1 cellular context compared by ENCODE assay signal in genomic region chr9:27538668-27539067, GRCh38.
TF ChIP-seq lines count a peak whose summit lies in the region.

No MANE protein-coding gene starts in this region.

TF ChIP-seq in K562, 482 proteins besides CTCF, POLR2A, EP300 and RAD21:
- TF ChIP-seq ATF7 (IDR thresholded peaks at IDR 0.05), result no peak
- no peak for TF ChIP-seq MBD1 (CRISPR knock-in tag; IDR thresholded peaks at IDR 0.05)
- TF ChIP-seq ETS1 (conservative IDR thresholded peaks at IDR 0.05; ENCODE audit: control insufficient read depth, low read depth, low read length), result no peak
- no peak for TF ChIP-seq HNRNPH1 (optimal IDR thresholded peaks at IDR 0.05; ENCODE audit: low read depth, low read length)
- no peak for TF ChIP-seq MYNN (IDR thresholded peaks at IDR 0.05)
- no peak for TF ChIP-seq MYNN (CRISPR knock-in tag; IDR thresholded peaks at IDR 0.05)
- TF ChIP-seq MGA (IDR thresholded peaks at IDR 0.05), result 0 out of 2 replicates have a peak, but pooled peaks have one; percentile 18
- no peak for TF ChIP-seq ZNF764 (CRISPR knock-in tag; IDR thresholded peaks at IDR 0.05; ENCODE audit: low read depth)
- TF ChIP-seq ZKSCAN1 (IDR thresholded peaks at IDR 0.05; ENCODE audit: low read depth, low read length), result no peak
- 0 out of 2 replicates have a peak, but pooled peaks have one; percentile 18 for TF ChIP-seq L3MBTL2 (IDR thresholded peaks at IDR 0.05)
- no peak for TF ChIP-seq TARDBP (IDR thresholded peaks at IDR 0.05)
- TF ChIP-seq UBTF (IDR thresholded peaks at IDR 0.05; ENCODE audit: borderline replicate concordance in 1 of 2, low read depth in 2 of 2, low read length in 2 of 2), result no peak
- no peak for TF ChIP-seq ZNF584 (CRISPR knock-in tag; IDR thresholded peaks at IDR 0.05; ENCODE audit: low read depth)
- peak; percentile 43; the same call in 1 of the 2 replicates for TF ChIP-seq RAD51 (IDR thresholded peaks at IDR 0.05; ENCODE audit: borderline replicate concordance, low read depth)
- TF ChIP-seq NFIC (IDR thresholded peaks at IDR 0.05), result peak; percentile 50
- TF ChIP-seq HEY1 (CRISPR knock-in tag; IDR thresholded peaks at IDR 0.05; ENCODE audit: borderline replicate concordance), result no peak
- no peak for TF ChIP-seq PTBP1 (IDR thresholded peaks at IDR 0.05; ENCODE audit: low read depth, low read length)
- TF ChIP-seq USF2 (CRISPR knock-in tag; IDR thresholded peaks at IDR 0.05), result peak; percentile 72
- TF ChIP-seq NFXL1 (CRISPR knock-in tag; IDR thresholded peaks at IDR 0.05), result no peak
